ENCODE assay signal across 7 cellular contexts in the genomic region with DNA sequence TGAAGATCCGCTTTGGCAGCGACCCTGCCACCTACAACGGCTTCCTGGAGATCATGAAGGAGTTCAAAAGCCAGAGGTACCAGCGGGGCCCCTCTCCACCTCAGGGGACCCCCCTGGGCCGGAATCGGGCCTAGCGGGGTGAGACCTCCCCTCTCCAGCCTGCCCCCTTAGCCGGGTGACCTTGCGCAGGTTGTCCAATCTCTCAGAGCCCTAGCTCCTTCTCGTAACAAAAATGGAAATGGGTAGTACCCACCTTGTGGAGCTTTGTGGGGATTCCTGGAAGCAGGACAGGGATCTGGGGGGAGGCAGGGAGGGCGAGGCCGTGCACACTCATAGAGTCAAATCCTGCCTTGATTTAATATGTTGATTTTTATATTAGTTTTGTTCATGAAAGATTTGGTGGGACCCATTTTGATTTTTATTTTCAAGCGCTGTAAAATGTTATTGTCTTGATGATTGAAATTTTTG. TPM values are rescaled to one million over a fixed set of nuclear protein-coding genes. Genes with fewer than 3 reads are reported as not detected.
DNase-seq lines count a peak whose midpoint lies in the region; ATAC-seq and TF ChIP-seq lines count a peak whose summit lies in the region.

No MANE protein-coding gene starts in this region.

- peaks cover 33% of the 10 kb centered on the region for H3K36me3 Mint-ChIP-seq in activated T-helper 2 cell treated with anti-CD3 and anti-CD28 coated beads, Interferon-gamma antibody, Interleukin-2, Interleukin-4, amounts not matched to agents 10 μg/mL and 5 μg/mL and 100 μg/mL, durations not matched to agents 14 hours and 24 hours and 36 hours (ENCODE audit: low read depth)

- peaks cover 21% of the 10 kb centered on the region in 2 donors for H3K36me3 ChIP-seq in stomach smooth muscle (ENCODE audit: control insufficient read depth in 2 of 2, insufficient read depth in 2 of 2, low read length in 2 of 2)

- no peak for TF ChIP-seq CTCF in HFF-Myc (IDR thresholded peaks at IDR 0.05; ENCODE audit: low read depth, low read length, missing control alignments)

- ATAC-seq in HG03175 (IDR thresholded peaks at IDR 0.05; ENCODE audit: unreplicated experiment): no peak
- no peak for ATAC-seq in GM18867 (IDR thresholded peaks at IDR 0.05; ENCODE audit: unreplicated experiment)

- H3K4me1 ChIP-seq in stomach smooth muscle (ENCODE audit: control insufficient read depth, insufficient read depth, low read length): peaks cover 25% of the 10 kb centered on the region

- peak overlapping the region; percentile 85 for H3K4me3 Mint-ChIP-seq in activated T-helper 2 cell treated with anti-CD3 and anti-CD28 coated beads, Interferon-gamma antibody, Interleukin-2, Interleukin-4, amounts not matched to agents 10 μg/mL and 5 μg/mL and 100 μg/mL, durations not matched to agents 14 hours and 24 hours and 36 hours (ENCODE audit: low read depth)

- intact Hi-C loops in activated T-helper 2 cell treated with anti-CD3 and anti-CD28 coated beads, Interferon-gamma antibody, Interleukin-2, Interleukin-4, amounts not matched to agents 10 μg/mL and 5 μg/mL and 100 μg/mL, durations not matched to agents 14 hours and 24 hours and 36 hours (cut with micrococcal nuclease): loop anchor here (5.0 kb wide), 1 partner anchor 67 kb away; no protein-coding TSS in a partner anchor

- DNase-seq in HFF-Myc (ENCODE audit: extremely low read depth, low read depth) (no peak), NCI-H187 (lab: John Stamatoyannopoulos, UW) (no peak)
- DNase-seq in activated T-helper 2 cell treated with anti-CD3 and anti-CD28 coated beads, Interferon-gamma antibody, Interleukin-2, Interleukin-4, amounts not matched to agents 10 μg/mL and 5 μg/mL and 100 μg/mL, durations not matched to agents 14 hours and 24 hours and 36 hours (ENCODE audit: low spot score): no peak

- no peaks in the 10 kb centered on the region for H3K9me3 Mint-ChIP-seq in activated T-helper 2 cell treated with anti-CD3 and anti-CD28 coated beads, Interferon-gamma antibody, Interleukin-2, Interleukin-4, amounts not matched to agents 10 μg/mL and 5 μg/mL and 100 μg/mL, durations not matched to agents 14 hours and 24 hours and 36 hours

- no peak overlapping the region for H3K27ac ChIP-seq in stomach smooth muscle (ENCODE audit: low read length)

- H3K27ac Mint-ChIP-seq in activated T-helper 2 cell treated with anti-CD3 and anti-CD28 coated beads, Interferon-gamma antibody, Interleukin-2, Interleukin-4, amounts not matched to agents 10 μg/mL and 5 μg/mL and 100 μg/mL, durations not matched to agents 14 hours and 24 hours and 36 hours: peak overlapping the region; percentile 75

- peaks cover 23% of the 10 kb centered on the region for H3K4me1 Mint-ChIP-seq in activated T-helper 2 cell treated with anti-CD3 and anti-CD28 coated beads, Interferon-gamma antibody, Interleukin-2, Interleukin-4, amounts not matched to agents 10 μg/mL and 5 μg/mL and 100 μg/mL, durations not matched to agents 14 hours and 24 hours and 36 hours (ENCODE audit: low read depth)

- H3K4me3 ChIP-seq in HFF-Myc (replicated peaks; ENCODE audit: low read depth, low read length) (peak overlapping the region; percentile 75), iPS-18c (ENCODE audit: insufficient read depth, low read depth, low read length) (peak overlapping the region; percentile 66), stomach smooth muscle (ENCODE audit: low read length in 2 of 2) (peak overlapping the region; percentile 76 to 87)

- H3K9me3 ChIP-seq in iPS-18c (ENCODE audit: control insufficient read depth, insufficient read depth, low read length): peaks cover 2% of the 10 kb centered on the region
- H3K9me3 ChIP-seq in stomach smooth muscle (ENCODE audit: control insufficient read depth in 2 of 2, low read length in 2 of 2): no peaks in the 10 kb centered on the region

- H3K27me3 ChIP-seq in stomach smooth muscle (ENCODE audit: control insufficient read depth in 1 of 2, insufficient read depth in 2 of 2, low read length in 2 of 2): no peaks in the 10 kb centered on the region

- peaks cover 23% of the 10 kb centered on the region for H3K27me3 Mint-ChIP-seq in activated T-helper 2 cell treated with anti-CD3 and anti-CD28 coated beads, Interferon-gamma antibody, Interleukin-2, Interleukin-4, amounts not matched to agents 10 μg/mL and 5 μg/mL and 100 μg/mL, durations not matched to agents 14 hours and 24 hours and 36 hours (ENCODE audit: low read depth)

- H3K9ac ChIP-seq in stomach smooth muscle (ENCODE audit: low read length in 2 of 2): peak overlapping the region; percentile 73 to 85

RNA-seq across cellular contexts. Expression of a gene that starts 0.7 kb away (rescaled TPM):
- total RNA-seq in activated T-helper 2 cell treated with anti-CD3 and anti-CD28 coated beads, Interferon-gamma antibody, Interleukin-2, Interleukin-4, amounts not matched to agents 10 μg/mL and 5 μg/mL and 100 μg/mL, durations not matched to agents 14 hours and 24 hours and 36 hours: 40.3 and 40.5 TPM in 2 replicates

RNA-seq across cellular contexts. Expression of a gene that starts 58.9 kb away (rescaled TPM):
- not detected in 2 replicates for total RNA-seq in activated T-helper 2 cell treated with anti-CD3 and anti-CD28 coated beads, Interferon-gamma antibody, Interleukin-2, Interleukin-4, amounts not matched to agents 10 μg/mL and 5 μg/mL and 100 μg/mL, durations not matched to agents 14 hours and 24 hours and 36 hours
